Comparison of ENCODE assay signal across 8 cellular contexts in the genomic region with DNA sequence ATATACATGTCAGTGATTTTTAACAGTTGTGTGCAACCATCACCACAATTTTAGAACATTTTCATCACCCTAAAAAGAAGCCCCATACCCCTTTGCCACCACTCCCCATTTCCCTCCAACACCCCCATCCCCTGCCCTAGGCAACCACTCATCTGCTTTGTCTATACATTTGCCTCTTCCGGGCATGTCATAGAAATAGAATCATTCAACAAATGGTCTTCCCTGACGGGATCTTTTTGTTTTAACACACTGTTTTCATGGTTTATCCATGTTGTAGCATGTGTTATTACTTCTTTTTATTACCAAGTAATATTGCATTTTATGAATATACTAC. TPM values are rescaled to one million over a fixed set of nuclear protein-coding genes. Genes with fewer than 3 reads are reported as not detected.
A peak's percentile ranks its signal among the peaks of the same experiment; 100 is the strongest.
DNase-seq lines count a peak whose midpoint lies in the region; ATAC-seq, FAIRE-seq and TF ChIP-seq lines count a peak whose summit lies in the region.

No MANE protein-coding gene starts in this region.

- H3K4me1 ChIP-seq in liver (ENCODE audit: control insufficient read depth in 4 of 4, insufficient read depth in 4 of 4, low read length in 3 of 4) (peaks cover 0 to 18% (median 8%) of the 10 kb centered on the region in 4 donors), HepG2 (ENCODE audit: insufficient read depth, low read length) (peaks cover 79% of the 10 kb centered on the region), mesendoderm (ENCODE audit: control insufficient read depth, low read depth, low read length) (peaks cover 6% of the 10 kb centered on the region), urinary bladder (ENCODE audit: insufficient read depth) (no peaks in the 10 kb centered on the region)

- H3K27me3 ChIP-seq in liver (ENCODE audit: control insufficient read depth in 4 of 4, insufficient read depth in 4 of 4, low read length in 3 of 4) (no peaks in the 10 kb centered on the region), HepG2 (ENCODE audit: control insufficient read depth in 1 of 2, insufficient read depth in 2 of 2, low read length in 2 of 2) (peaks cover 1 to 20% of the 10 kb centered on the region in 2 experiments; a peak in 4 of 5 replicates), mesendoderm (ENCODE audit: insufficient read depth, low read length, poor library complexity) (no peaks in the 10 kb centered on the region)

- TF ChIP-seq POLR2A in HepG2 (IDR thresholded peaks at IDR 0.05; ENCODE audit: insufficient read depth in 1 of 2, low read depth in 2 of 2, low read length in 2 of 2), result no peak

- CTCF ChIA-PET in HepG2 (lab: Yijun Ruan, JAX; ENCODE audit: low intra/inter-chr PET ratio, low total read pairs), result no interaction called here

- POLR2A ChIA-PET in HepG2 (lab: Yijun Ruan, JAX), result no interaction called here

- H2BK120ac ChIP-seq in mesendoderm (ENCODE audit: low read depth, low read length), result no peak overlapping the region

- TF ChIP-seq EP300 in HepG2 (IDR thresholded peaks at IDR 0.05; ENCODE audit: low read depth in 2 of 2, low read length in 2 of 2) (no peak), HepG2 (CRISPR knock-in tag; IDR thresholded peaks at IDR 0.05; ENCODE audit: borderline replicate concordance) (no peak)

- in situ Hi-C loops in HepG2 (cut with HindIII; ENCODE audit: extremely low pct_ligation_motif_present, low pct_unique_long_range_greater_than_20kb), result no loop called here
- in situ Hi-C loops in astrocyte of the cerebellum (cut with HindIII; ENCODE audit: low sequenced_read_pairs), result no loop called here

- no peak overlapping the region for H3K4ac ChIP-seq in mesendoderm (ENCODE audit: low read depth, low read length)

- peak overlapping the region; percentile 90 for H3K56ac ChIP-seq in mesendoderm (ENCODE audit: low read length)

- intact Hi-C loops in HepG2 (cut with micrococcal nuclease; ENCODE audit: unreplicated experiment), result no loop called here

- H3K9me3 ChIP-seq in liver (ENCODE audit: control insufficient read depth in 4 of 4, low read length in 3 of 4), result no peaks in the 10 kb centered on the region
- H3K9me3 ChIP-seq in HepG2 (ENCODE audit: low read length), result no peaks in the 10 kb centered on the region

- no peak for FAIRE-seq in HepG2 (lab: Jason Lieb, UNC)

- H2BK15ac ChIP-seq in mesendoderm (replicated peaks; ENCODE audit: low read depth), result no peak overlapping the region

- no peak overlapping the region for H4K5ac ChIP-seq in mesendoderm (ENCODE audit: low read length)

- no peak for DNase-seq in HepG2 (ENCODE audit: low spot score)
- no peak for DNase-seq in astrocyte of the cerebellum (ENCODE audit: low read depth)
- DNase-seq in mesendoderm, result no peak
- no peak for DNase-seq in NCI-H2029 treated with DMSO at 0.1 percent for 48 hours (lab: John Stamatoyannopoulos, UW)
- DNase-seq in AG08395 (ENCODE audit: low spot score), result no peak

- peak overlapping the region in 1 of 2 donors; percentile 79 for H3K27ac ChIP-seq in liver (ENCODE audit: low read depth in 1 of 2, low read length in 2 of 2)
- H3K27ac ChIP-seq in HepG2 (ENCODE audit: extremely low read length, insufficient read depth, low read length), result no peak overlapping the region
- H3K27ac ChIP-seq in mesendoderm (ENCODE audit: low read depth, low read length), result no peak overlapping the region
- H3K27ac ChIP-seq in urinary bladder (ENCODE audit: low read depth), result no peak overlapping the region

- 64% methylated on average over 2 of the region's 2 CpGs for WGBS in liver
- 61% methylated on average over 2 of the region's 2 CpGs for WGBS in HepG2 (ENCODE audit: low lambda C conversion rate)
- no CpG with 5 or more reads among the region's 2 CpGs for WGBS in mesendoderm (ENCODE audit: extremely low coverage, insufficient coverage, low lambda C conversion rate)
- whole genome bisulfite sequencing in urinary bladder, result 23% methylated on average over 2 of the region's 2 CpGs

- H3K4me2 ChIP-seq in HepG2 (ENCODE audit: low read depth, low read length), result no peak overlapping the region
- peak overlapping the region; percentile 25 for H3K4me2 ChIP-seq in mesendoderm (ENCODE audit: low read length)

- H3K9ac ChIP-seq in liver (ENCODE audit: low read depth in 1 of 2, low read length in 2 of 2) (no peak overlapping the region), HepG2 (ENCODE audit: insufficient read depth, low read depth, low read length) (no peak overlapping the region), mesendoderm (ENCODE audit: low read length) (peak overlapping the region; percentile 76)

- no TSS peak for BruUV-seq in HepG2 (replicated peaks; lab: Mats Ljungman, UMichigan)

- H3K79me2 ChIP-seq in HepG2 (ENCODE audit: insufficient read depth, low read length) (no peaks in the 10 kb centered on the region), mesendoderm (ENCODE audit: control insufficient read depth, insufficient read depth, low read length) (no peaks in the 10 kb centered on the region)

- TF ChIP-seq CTCF in liver (IDR thresholded peaks at IDR 0.05; ENCODE audit: low read depth, low read length, missing input control) (no peak), HepG2 (CRISPR knock-in tag; IDR thresholded peaks at IDR 0.05) (no peak), astrocyte of the cerebellum (IDR thresholded peaks at IDR 0.05; ENCODE audit: low read depth, low read length, missing control alignments) (no peak)

- no peaks in the 10 kb centered on the region for H3K79me1 ChIP-seq in mesendoderm (ENCODE audit: low read length)

- no peak overlapping the region for H2BK5ac ChIP-seq in mesendoderm (ENCODE audit: low read length)

- no peak overlapping the region for H2AFZ ChIP-seq in HepG2 (ENCODE audit: low read length)

- TF ChIP-seq RAD21 in liver (IDR thresholded peaks at IDR 0.05) (no peak), HepG2 (CRISPR knock-in tag; IDR thresholded peaks at IDR 0.05) (no peak)

- H3K36me3 ChIP-seq in liver (ENCODE audit: control insufficient read depth in 4 of 4, insufficient read depth in 3 of 4, low read depth in 1 of 4, low read length in 3 of 4), result no peaks in the 10 kb centered on the region
- H3K36me3 ChIP-seq in HepG2 (replicated peaks in 1 of 2; ENCODE audit: control insufficient read depth in 1 of 2, insufficient read depth in 2 of 2, low read length in 2 of 2), result no peaks in the 10 kb centered on the region
- H3K36me3 ChIP-seq in mesendoderm (ENCODE audit: control insufficient read depth, insufficient read depth, low read length), result no peaks in the 10 kb centered on the region
- no peaks in the 10 kb centered on the region for H3K36me3 ChIP-seq in urinary bladder (ENCODE audit: insufficient read depth)

- no peak overlapping the region for H2AK5ac ChIP-seq in mesendoderm (ENCODE audit: low read length)

- H4K8ac ChIP-seq in mesendoderm (ENCODE audit: low read depth, low read length), result no peak overlapping the region

- H3K4me3 ChIP-seq in liver (ENCODE audit: low read depth in 1 of 3, low read length in 3 of 3) (peak overlapping the region; percentile 37 to 63 (median 40)), HepG2 (replicated peaks in 1 of 3; ENCODE audit: insufficient read depth in 1 of 3, low read depth in 2 of 3, low read length in 3 of 3) (no peak overlapping the region), astrocyte of the cerebellum (ENCODE audit: low read depth, low read length) (peak overlapping the region; percentile 52), mesendoderm (ENCODE audit: low read length) (no peak overlapping the region), urinary bladder (ENCODE audit: low read depth, low read length) (peak overlapping the region; percentile 60)

- no peak overlapping the region for H3K23ac ChIP-seq in mesendoderm (ENCODE audit: low read length)

- H3K18ac ChIP-seq in mesendoderm (ENCODE audit: low read length), result no peak overlapping the region

- ATAC-seq in HepG2, result no peak
- no peak for ATAC-seq in HG03571 (IDR thresholded peaks at IDR 0.05; ENCODE audit: unreplicated experiment)

- no peaks in the 10 kb centered on the region for H4K20me1 ChIP-seq in HepG2 (ENCODE audit: insufficient read depth, low read length)

RNA-seq across cellular contexts. Expression of a gene that starts 4.0 kb away (rescaled TPM):
- total RNA-seq in liver (1 to 10 TPM; 2.2 to 3.5 TPM), HepG2 (2016; rRNA removed; fragmentation: Illumina TruSeq; extraction: Trizol) (3.2 and 4.0 TPM in 2 replicates), urinary bladder (16.0 TPM)
- polyA plus RNA-seq in liver (1 to 10 TPM in 1 of 2 donors, under 1 TPM in 1; 0.88 to 1.1 TPM), HepG2 (2011; rRNA removed) (5.3 and 7.5 TPM in 2 replicates), urinary bladder (17.5 TPM)
- 4.3 and 5.3 TPM in 2 replicates for total RNA-seq in HepG2 (2016; cell fraction: cytosol; rRNA removed; fragmentation: Illumina TruSeq; extraction: Trizol; ENCODE audit: low read depth)
- 2.3 and 4.1 TPM in 2 replicates for total RNA-seq in HepG2 (2016; cell fraction: insoluble cytoplasmic fraction; rRNA removed; fragmentation: Illumina TruSeq; extraction: Trizol)
- total RNA-seq in HepG2 (2016; cell fraction: membrane; rRNA removed; fragmentation: Illumina TruSeq; extraction: Trizol), result 3.3 and 5.4 TPM in 2 replicates
- 2.0 and 2.1 TPM in 2 replicates for total RNA-seq in HepG2 (2016; cell fraction: nucleus; rRNA removed; fragmentation: Illumina TruSeq; extraction: Trizol)
- polyA plus RNA-seq in HepG2 (2011; cell fraction: cytosol; rRNA removed), result 5.6 and 9.0 TPM in 2 replicates
- 8.6 and 9.9 TPM in 2 replicates for polyA plus RNA-seq in HepG2 (2011; cell fraction: nucleus; rRNA removed)
- polyA plus RNA-seq in HepG2 (2012), result 2.1 and 2.6 TPM in 2 replicates
- polyA plus RNA-seq in HepG2 (2016; cell fraction: cytosol; fragmentation: Illumina TruSeq; extraction: Trizol; ENCODE audit: low read depth), result 4.2 and 6.5 TPM in 2 replicates
- 2.0 and 2.3 TPM in 2 replicates for polyA plus RNA-seq in HepG2 (2016; cell fraction: insoluble cytoplasmic fraction; fragmentation: Illumina TruSeq; extraction: Trizol; ENCODE audit: low read depth)
- 3.5 and 5.1 TPM in 2 replicates for polyA plus RNA-seq in HepG2 (2016; cell fraction: membrane; fragmentation: Illumina TruSeq; extraction: Trizol; ENCODE audit: low read depth)
- 2.0 and 2.9 TPM in 2 replicates for polyA plus RNA-seq in HepG2 (2016; cell fraction: nucleus; fragmentation: Illumina TruSeq; extraction: Trizol; ENCODE audit: insufficient read depth, low read depth)
- 1.2 and 3.8 TPM in 2 replicates for polyA minus RNA-seq in HepG2 (2011; rRNA and poly(A)+ RNA removed; ENCODE audit: low replicate concordance)
- polyA minus RNA-seq in HepG2 (2011; cell fraction: cytosol; rRNA and poly(A)+ RNA removed), result 0.89 TPM in 1 of 2 replicates, not detected in the other
- polyA minus RNA-seq in HepG2 (2011; cell fraction: nucleus; rRNA and poly(A)+ RNA removed), result 6.2 and 7.3 TPM in 2 replicates
- 1.9 TPM for polyA plus RNA-seq in mesendoderm (2013, experiment 1 of 2)
- polyA plus RNA-seq in mesendoderm (2013, experiment 2 of 2), result 2.2 TPM

RNA-seq across cellular contexts. Expression of a gene that starts 34.8 kb away (rescaled TPM):
- 10 to 100 TPM in 1 of 2 donors, 1 to 10 TPM in 1; 9.5 to 10.5 TPM for total RNA-seq in liver
- 1 to 10 TPM; 6.7 to 8.7 TPM for polyA plus RNA-seq in liver
- 10.1 and 11.4 TPM in 2 replicates for total RNA-seq in HepG2 (2016; rRNA removed; fragmentation: Illumina TruSeq; extraction: Trizol)
- 2.1 and 3.6 TPM in 2 replicates for total RNA-seq in HepG2 (2016; cell fraction: cytosol; rRNA removed; fragmentation: Illumina TruSeq; extraction: Trizol; ENCODE audit: low read depth)
- 9.3 and 12.3 TPM in 2 replicates for total RNA-seq in HepG2 (2016; cell fraction: insoluble cytoplasmic fraction; rRNA removed; fragmentation: Illumina TruSeq; extraction: Trizol)
- total RNA-seq in HepG2 (2016; cell fraction: membrane; rRNA removed; fragmentation: Illumina TruSeq; extraction: Trizol), result 4.6 and 5.7 TPM in 2 replicates
- total RNA-seq in HepG2 (2016; cell fraction: nucleus; rRNA removed; fragmentation: Illumina TruSeq; extraction: Trizol), result 8.0 and 8.9 TPM in 2 replicates
- polyA plus RNA-seq in HepG2 (2011; rRNA removed), result 12.4 and 12.8 TPM in 2 replicates
- 7.2 and 10.7 TPM in 2 replicates for polyA plus RNA-seq in HepG2 (2011; cell fraction: cytosol; rRNA removed)
- 30.9 and 33.2 TPM in 2 replicates for polyA plus RNA-seq in HepG2 (2011; cell fraction: nucleus; rRNA removed)
- 10.6 and 11.1 TPM in 2 replicates for polyA plus RNA-seq in HepG2 (2012)
- 2.2 and 2.7 TPM in 2 replicates for polyA plus RNA-seq in HepG2 (2016; cell fraction: cytosol; fragmentation: Illumina TruSeq; extraction: Trizol; ENCODE audit: low read depth)
- 6.8 and 9.0 TPM in 2 replicates for polyA plus RNA-seq in HepG2 (2016; cell fraction: insoluble cytoplasmic fraction; fragmentation: Illumina TruSeq; extraction: Trizol; ENCODE audit: low read depth)
- 3.9 and 5.6 TPM in 2 replicates for polyA plus RNA-seq in HepG2 (2016; cell fraction: membrane; fragmentation: Illumina TruSeq; extraction: Trizol; ENCODE audit: low read depth)
- 13.4 and 22.2 TPM in 2 replicates for polyA plus RNA-seq in HepG2 (2016; cell fraction: nucleus; fragmentation: Illumina TruSeq; extraction: Trizol; ENCODE audit: insufficient read depth, low read depth)
- polyA minus RNA-seq in HepG2 (2011; rRNA and poly(A)+ RNA removed; ENCODE audit: low replicate concordance), result 2.2 and 34.5 TPM in 2 replicates
- polyA minus RNA-seq in HepG2 (2011; cell fraction: cytosol; rRNA and poly(A)+ RNA removed), result 11.5 and 15.0 TPM in 2 replicates
- 8.4 and 11.8 TPM in 2 replicates for polyA minus RNA-seq in HepG2 (2011; cell fraction: nucleus; rRNA and poly(A)+ RNA removed)
- 6.8 TPM for polyA plus RNA-seq in mesendoderm (2013, experiment 1 of 2)
- 6.6 TPM for polyA plus RNA-seq in mesendoderm (2013, experiment 2 of 2)
- total RNA-seq in urinary bladder, result 14.6 TPM
- polyA plus RNA-seq in urinary bladder, result 34.9 TPM

RNA-seq across cellular contexts. Expression of a gene that starts 44.4 kb away (rescaled TPM):
- total RNA-seq in liver, result under 1 TPM; 0.09 to 0.17 TPM
- polyA plus RNA-seq in liver, result under 1 TPM; 0.43 to 0.63 TPM
- total RNA-seq in HepG2 (2016; rRNA removed; fragmentation: Illumina TruSeq; extraction: Trizol), result not detected in 2 replicates
- total RNA-seq in HepG2 (2016; cell fraction: cytosol; rRNA removed; fragmentation: Illumina TruSeq; extraction: Trizol; ENCODE audit: low read depth), result not detected in 2 replicates
- not detected in 2 replicates for total RNA-seq in HepG2 (2016; cell fraction: insoluble cytoplasmic fraction; rRNA removed; fragmentation: Illumina TruSeq; extraction: Trizol)
- total RNA-seq in HepG2 (2016; cell fraction: membrane; rRNA removed; fragmentation: Illumina TruSeq; extraction: Trizol), result not detected in 2 replicates
- total RNA-seq in HepG2 (2016; cell fraction: nucleus; rRNA removed; fragmentation: Illumina TruSeq; extraction: Trizol), result not detected in 2 replicates
- 0.09 and 0.13 TPM in 2 replicates for polyA plus RNA-seq in HepG2 (2011; rRNA removed)
- polyA plus RNA-seq in HepG2 (2011; cell fraction: cytosol; rRNA removed), result 0.01 TPM in 1 of 2 replicates, not detected in the other
- 0.56 and 0.99 TPM in 2 replicates for polyA plus RNA-seq in HepG2 (2011; cell fraction: nucleus; rRNA removed)
- polyA plus RNA-seq in HepG2 (2012), result 0.47 and 0.54 TPM in 2 replicates
- polyA plus RNA-seq in HepG2 (2016; cell fraction: cytosol; fragmentation: Illumina TruSeq; extraction: Trizol; ENCODE audit: low read depth), result not detected in 2 replicates
- not detected in 2 replicates for polyA plus RNA-seq in HepG2 (2016; cell fraction: insoluble cytoplasmic fraction; fragmentation: Illumina TruSeq; extraction: Trizol; ENCODE audit: low read depth)
- not detected in 2 replicates for polyA plus RNA-seq in HepG2 (2016; cell fraction: membrane; fragmentation: Illumina TruSeq; extraction: Trizol; ENCODE audit: low read depth)
- polyA plus RNA-seq in HepG2 (2016; cell fraction: nucleus; fragmentation: Illumina TruSeq; extraction: Trizol; ENCODE audit: insufficient read depth, low read depth), result not detected in 2 replicates
- polyA minus RNA-seq in HepG2 (2011; rRNA and poly(A)+ RNA removed; ENCODE audit: low replicate concordance), result 0.40 TPM in 1 of 2 replicates, not detected in the other
- polyA minus RNA-seq in HepG2 (2011; cell fraction: cytosol; rRNA and poly(A)+ RNA removed), result not detected in 2 replicates
- 0.77 and 0.99 TPM in 2 replicates for polyA minus RNA-seq in HepG2 (2011; cell fraction: nucleus; rRNA and poly(A)+ RNA removed)
- 0.28 TPM for polyA plus RNA-seq in mesendoderm (2013, experiment 1 of 2)
- 0.25 TPM for polyA plus RNA-seq in mesendoderm (2013, experiment 2 of 2)
- 0.42 TPM for total RNA-seq in urinary bladder
- polyA plus RNA-seq in urinary bladder, result 0.29 TPM

Comparison
In these comparisons a context has a peak if more than half of its experiments do, and no peak if none do; other contexts are left out.
1. H3K4me3 ChIP-seq: peak in liver (3 of 3), astrocyte of the cerebellum (single experiment) and urinary bladder (single experiment); none in HepG2 (0 of 3) and mesendoderm (single experiment).